In genomic region chr13:104460553-104460952, GRCh38 we compare ENCODE assay signal across 29 cellular contexts.
DNase-seq lines count a peak whose midpoint lies in the region; ATAC-seq, FAIRE-seq and TF ChIP-seq lines count a peak whose summit lies in the region.
"Had no signal": no experiment of that assay in that cellular context is flagged by ENCODE, and none has a peak within 500 bp of the region (broad histone marks: within the 10 kb centered on the region; RNA-seq: fewer than 3 reads in every experiment).

No MANE protein-coding gene starts in this region.

- no peak for ATAC-seq in A549
- ATAC-seq in GM12878, result no peak
- ATAC-seq in Right ventricle myocardium inferior, result no peak
- ATAC-seq: esophagus mucosa, left cardiac atrium had no signal

- CTCF ChIA-PET in A549 (lab: Yijun Ruan, JAX) (no interaction called here), GM12878 (lab: Yijun Ruan, JAX) (no interaction called here)

- H3K36me3 ChIP-seq in GM12878 (ENCODE audit: control insufficient read depth in 2 of 2, insufficient read depth in 2 of 2, low read length in 1 of 2), result no peaks in the 10 kb centered on the region
- H3K36me3 ChIP-seq: BLaER1 treated with 17β-estradiol and CSF1 and Interleukin-3, amounts not matched to agents 10 nM and 100 nM; right atrium auricular region; upper lobe of left lung had no signal

- 2% methylated on average over 2 of the region's 2 CpGs for WGBS in A549 (ENCODE audit: missing lambda C conversion rate)
- WGBS in GM12878 (ENCODE audit: insufficient coverage, insufficient replicate concordance, low lambda C conversion rate, missing lambda C conversion rate), result 0% methylated on average over 2 of the region's 2 CpGs

- H3K9me3 ChIP-seq in A549, result no peaks in the 10 kb centered on the region
- no peaks in the 10 kb centered on the region for H3K9me3 ChIP-seq in GM12878 (replicated peaks; ENCODE audit: control insufficient read depth, insufficient read depth, low read length)
- H3K9me3 ChIP-seq: Caco-2, right atrium auricular region had no signal

- in situ Hi-C loops in GM12878 (cut with MboI), result no loop called here

- intact Hi-C loops in GM12878 (cut with micrococcal nuclease; ENCODE audit: unreplicated experiment) (no loop called here), Right ventricle myocardium inferior (cut with DNase I) (no loop called here)

- H3K4me1 ChIP-seq in A549 (no peaks in the 10 kb centered on the region), GM12878 (ENCODE audit: control insufficient read depth, insufficient read depth, low read length) (no peaks in the 10 kb centered on the region)
- H3K4me1 ChIP-seq: BLaER1 treated with 17β-estradiol and CSF1 and Interleukin-3, amounts not matched to agents 10 nM and 100 nM; Caco-2; right atrium auricular region; upper lobe of left lung had no signal

- H3K4me2 ChIP-seq in A549, result no peak overlapping the region
- H3K4me2 ChIP-seq in GM12878 (ENCODE audit: control insufficient read depth, insufficient read depth), result no peak overlapping the region
- H3K4me2 ChIP-seq: BLaER1 treated with 17β-estradiol and CSF1 and Interleukin-3, amounts not matched to agents 10 nM and 100 nM; KMS-11 had no signal

- RAD21 ChIA-PET in GM12878 (lab: Charles Lee; ENCODE audit: unreplicated experiment), result no interaction called here

- no peak overlapping the region for H3K9ac ChIP-seq in GM12878 (ENCODE audit: control insufficient read depth, insufficient read depth, low read length)
- H3K9ac ChIP-seq: BLaER1 treated with 17β-estradiol and CSF1 and Interleukin-3, amounts not matched to agents 10 nM and 100 nM; KMS-11 had no signal

- H3K79me2 ChIP-seq in GM12878 (ENCODE audit: control insufficient read depth, insufficient read depth, low read length), result no peaks in the 10 kb centered on the region

- SMC1A ChIA-PET in GM12878 (lab: Charles Lee; ENCODE audit: uncharacterized antibody, unreplicated experiment), result no interaction called here

- TF ChIP-seq RAD21 in A549 (conservative IDR thresholded peaks at IDR 0.05 in 1 of 2, IDR thresholded peaks at IDR 0.05 in 1 of 2) (no peak), GM12878 (IDR thresholded peaks at IDR 0.05; ENCODE audit: insufficient read depth, low read depth, low read length) (no peak)

- no TSS peak for BruUV-seq in GM12878 (replicated peaks; lab: Mats Ljungman, UMichigan)

- H3K27ac ChIP-seq in A549 (no peak overlapping the region), GM12878 (ENCODE audit: control insufficient read depth, insufficient read depth) (no peak overlapping the region), coronary artery (no peak overlapping the region)
- H3K27ac ChIP-seq: BLaER1 treated with 17β-estradiol and CSF1 and Interleukin-3, amounts not matched to agents 10 nM and 100 nM; KMS-11; right atrium auricular region; upper lobe of left lung had no signal

- FAIRE-seq in A549 (lab: Jason Lieb, UNC) (no peak), GM12878 (lab: Jason Lieb, UNC) (no peak)

- no peaks in the 10 kb centered on the region for H3K27me3 ChIP-seq in GM12878 (replicated peaks in 1 of 2; ENCODE audit: control insufficient read depth in 2 of 2, insufficient read depth in 2 of 2, low read length in 1 of 2)
- H3K27me3 ChIP-seq: BLaER1 treated with 17β-estradiol and CSF1 and Interleukin-3, amounts not matched to agents 10 nM and 100 nM; right atrium auricular region; upper lobe of left lung had no signal

- TF ChIP-seq EP300 in A549 (IDR thresholded peaks at IDR 0.05), result no peak
- no peak for TF ChIP-seq EP300 in GM12878 (IDR thresholded peaks at IDR 0.05; ENCODE audit: borderline replicate concordance in 1 of 2, control insufficient read depth in 1 of 2, low read depth in 2 of 2, low read length in 2 of 2)

- TF ChIP-seq POLR2A in A549 (IDR thresholded peaks at IDR 0.05; ENCODE audit: low read length), result no peak
- no peak for TF ChIP-seq POLR2A in GM12878 (IDR thresholded peaks at IDR 0.05; ENCODE audit: low read depth, low read length)

- POLR2A ChIA-PET in A549 (lab: Yijun Ruan, JAX), result no interaction called here
- POLR2A ChIA-PET in GM12878 (lab: Charles Lee), result no interaction called here

- no peaks in the 10 kb centered on the region for H4K20me1 ChIP-seq in GM12878 (ENCODE audit: control insufficient read depth, insufficient read depth)
- H4K20me1 ChIP-seq: BLaER1 treated with 17β-estradiol and CSF1 and Interleukin-3, amounts not matched to agents 10 nM and 100 nM had no signal

- DNase-seq in A549 (ENCODE audit: low read depth in 1 of 2, low spot score in 1 of 2) (no peak), HS-5 (ENCODE audit: low read depth) (peak; percentile 4), GM12878 (ENCODE audit: low read depth, low spot score) (no peak), fibroblast of peridontal ligament (ENCODE audit: extremely low read depth) (peak; percentile 24), Ammon's horn (ENCODE audit: low spot score) (no peak), hypothalamus (lab: John Stamatoyannopoulos, UW) (no peak), Right ventricle myocardium inferior (ENCODE audit: missing footprints) (no peak), coronary artery (ENCODE audit: low spot score) (no peak)
- DNase-seq: ACHN; activated CD4-positive, CD25-positive, alpha-beta regulatory T cell treated with anti-CD3 and anti-CD28 coated beads, Interleukin-2, amount 50 U/mL, for 72 hours; activated naive CD4-positive, alpha-beta T cell; activated T-cell treated with anti-CD3 and anti-CD28 coated beads, Interleukin-2, amount 50 U/mL, for 1 hour; amniotic stem cell; Caco-2; cerebellar nuclear complex; effector CD4-positive, alpha-beta T cell; H9; left cardiac atrium; mesenchymal stem cell; NCI-H1092; NCI-H187 treated with DMSO at 0.1 percent for 48 hours; NCI-H345; SIG-M5; stimulated activated CD8-positive, alpha-beta memory T cell treated with anti-CD3 and anti-CD28 coated beads, Interleukin-4, amount 100 ng/mL, for 48 hours; upper lobe of left lung had no signal

- no peak overlapping the region for H2AFZ ChIP-seq in GM12878 (ENCODE audit: control insufficient read depth, low read depth, low read length)

- H3K4me3 ChIP-seq in A549 (no peak overlapping the region), GM12878 (no peak overlapping the region), coronary artery (no peak overlapping the region)
- H3K4me3 ChIP-seq: BLaER1 treated with 17β-estradiol and CSF1 and Interleukin-3, amounts not matched to agents 10 nM and 100 nM; right atrium auricular region; upper lobe of left lung had no signal

- TF ChIP-seq CTCF in A549 (IDR thresholded peaks at IDR 0.05) (no peak), GM12878 (IDR thresholded peaks at IDR 0.05 in 2 of 3, conservative IDR thresholded peaks at IDR 0.05 in 1 of 3; ENCODE audit: control insufficient read depth in 2 of 3, extremely low read depth in 1 of 3, insufficient read depth in 1 of 3, low read depth in 3 of 3, low read length in 3 of 3) (no peak), coronary artery (IDR thresholded peaks at IDR 0.05) (no peak)

TF ChIP-seq in A549, 52 proteins besides CTCF, POLR2A, EP300 and RAD21:
- TF ChIP-seq FOSL2 (IDR thresholded peaks at IDR 0.05), result no peak
- peak; percentile 51; the same call in 1 of the 2 replicates for TF ChIP-seq FOSL2 (CRISPR knock-in tag; IDR thresholded peaks at IDR 0.05)
- TF ChIP-seq ELK1 (IDR thresholded peaks at IDR 0.05; ENCODE audit: low read depth, low read length), result no peak

TF ChIP-seq in GM12878, 131 proteins besides CTCF, POLR2A, EP300 and RAD21:
- TF ChIP-seq SRF (IDR thresholded peaks at IDR 0.05; ENCODE audit: low read depth in 2 of 2, low read length in 2 of 2) (no peak), ATF7 (IDR thresholded peaks at IDR 0.05; ENCODE audit: low read depth) (0 out of 2 replicates have a peak, but pooled peaks have one; percentile 43), GABPA (IDR thresholded peaks at IDR 0.05; ENCODE audit: low read depth) (no peak), CUX1 (IDR thresholded peaks at IDR 0.05; ENCODE audit: insufficient replicate concordance, low read depth, low read length) (no peak)

Comparison
In these comparisons a context has a peak if more than half of its experiments do, and no peak if none do; other contexts are left out.
1. DNase-seq: peak in HS-5 (single experiment) and fibroblast of peridontal ligament (single experiment); none in A549 (0 of 2), GM12878 (single experiment), Ammon's horn (single experiment), hypothalamus (0 of 51), Right ventricle myocardium inferior (single experiment) and coronary artery (single experiment).